ENCODE assay signal across 1 cellular context in the genomic region with DNA sequence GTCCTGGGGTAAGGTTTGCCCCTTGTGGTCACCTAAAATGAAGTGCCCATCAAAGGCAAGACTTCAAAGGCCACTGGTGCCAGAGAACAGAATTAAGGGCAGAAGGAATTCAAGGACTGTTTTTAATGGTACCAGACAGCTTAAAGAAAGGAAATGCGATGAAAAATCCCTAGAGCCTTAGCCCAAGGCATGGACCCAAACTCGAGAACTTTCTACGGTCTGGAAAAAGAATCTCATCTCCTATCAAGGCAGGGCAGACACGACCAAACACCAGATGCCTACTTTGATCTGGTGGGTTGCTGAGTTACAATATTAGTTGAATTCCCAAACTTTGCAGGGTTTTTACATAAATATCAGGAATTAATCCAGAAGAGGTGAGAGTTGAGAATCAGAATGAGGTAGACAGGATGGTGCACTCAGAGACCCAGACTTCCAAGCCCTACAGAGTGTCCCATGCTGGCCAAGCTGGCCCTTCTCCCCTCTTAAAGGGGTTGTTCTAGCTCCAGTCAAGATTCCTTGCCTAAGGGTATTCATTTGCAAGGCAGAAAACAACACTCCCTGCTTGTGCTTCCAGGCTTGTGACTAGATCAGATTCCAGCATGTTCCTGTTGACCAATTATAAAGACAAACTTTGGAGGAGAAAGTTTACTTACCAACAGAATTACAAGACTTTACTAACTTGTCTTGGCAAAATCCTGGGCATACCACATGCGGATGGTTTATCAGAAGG.
TF ChIP-seq lines count a peak whose summit lies in the region.

No MANE protein-coding gene starts in this region.

TF ChIP-seq in H1, 55 proteins besides CTCF, POLR2A, EP300 and RAD21:
- TF ChIP-seq SIRT6 (IDR thresholded peaks at IDR 0.05; ENCODE audit: low read length) (no peak), TCF12 (IDR thresholded peaks at IDR 0.05; ENCODE audit: low read depth, low read length) (no peak), CEBPB (IDR thresholded peaks at IDR 0.05; ENCODE audit: low read depth, low read length) (no peak), RNF2 (IDR thresholded peaks at IDR 0.05; ENCODE audit: borderline replicate concordance, low read depth, low read length, missing control alignments, poor library complexity, severe bottlenecking) (no peak), CHD1 (IDR thresholded peaks at IDR 0.05; ENCODE audit: low read depth, low read length) (no peak), TEAD4 (IDR thresholded peaks at IDR 0.05; ENCODE audit: low read depth, low read length) (no peak), SRF (IDR thresholded peaks at IDR 0.05; ENCODE audit: low read depth, low read length) (no peak), RFX5 (IDR thresholded peaks at IDR 0.05; ENCODE audit: borderline replicate concordance, low read depth, low read length) (no peak)
- TF ChIP-seq, protein P1, sequence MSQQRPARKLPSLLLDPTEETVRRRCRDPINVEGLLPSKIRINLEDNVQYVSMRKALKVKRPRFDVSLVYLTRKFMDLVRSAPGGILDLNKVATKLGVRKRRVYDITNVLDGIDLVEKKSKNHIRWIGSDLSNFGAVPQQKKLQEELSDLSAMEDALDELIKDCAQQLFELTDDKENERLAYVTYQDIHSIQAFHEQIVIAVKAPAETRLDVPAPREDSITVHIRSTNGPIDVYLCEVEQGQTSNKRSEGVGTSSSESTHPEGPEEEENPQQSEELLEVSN (IDR thresholded peaks at IDR 0.05): no peak
